ENCODE assay signal across 12 cellular contexts in genomic region chr14:52220924-52221802, GRCh38. TPM values are rescaled to one million over a fixed set of nuclear protein-coding genes. Genes with fewer than 3 reads are reported as not detected.
DNase-seq lines count a peak whose midpoint lies in the region; ATAC-seq and TF ChIP-seq lines count a peak whose summit lies in the region.
"Had no signal": no experiment of that assay in that cellular context is flagged by ENCODE, and none has a peak within 500 bp of the region (broad histone marks: within the 10 kb centered on the region; RNA-seq: fewer than 3 reads in every experiment).

No MANE protein-coding gene starts in this region.

- no peak for TF ChIP-seq EP300 in esophagus muscularis mucosa (IDR thresholded peaks at IDR 0.05)

- WGBS in esophagus muscularis mucosa, result 44% methylated on average over 7 of the region's 7 CpGs
- WGBS in spleen, 5 donors, result 30 to 45% (median 35%) methylated on average over 7 of the region's 7 CpGs
- 60 to 76% methylated on average over 7 of the region's 7 CpGs for WGBS in body of pancreas, 2 donors

- no peaks in the 10 kb centered on the region for H3K9me3 Mint-ChIP-seq in activated CD4-positive, alpha-beta T cell treated with anti-CD3 and anti-CD28 coated beads, Interleukin-2, amount 10 ng/mL, durations not matched to agents 7 days and 5 days

- no peak for ATAC-seq in body of pancreas

- TF ChIP-seq POLR2A in Peyer's patch (IDR thresholded peaks at IDR 0.05) (no peak), esophagus muscularis mucosa (IDR thresholded peaks at IDR 0.05; ENCODE audit: low read depth) (no peak), spleen (IDR thresholded peaks at IDR 0.05) (no peak), body of pancreas (IDR thresholded peaks at IDR 0.05) (no peak)

- H3K27ac Mint-ChIP-seq in activated CD4-positive, alpha-beta T cell treated with anti-CD3 and anti-CD28 coated beads, Interleukin-2, amount 10 ng/mL, durations not matched to agents 7 days and 5 days, result peak overlapping the region; percentile 94

- no peak overlapping the region for H3K27ac ChIP-seq in Peyer's patch
- H3K27ac ChIP-seq in esophagus muscularis mucosa (replicated peaks in 1 of 4), result no peak overlapping the region
- peak overlapping the region in 5 of 8 donors; percentile 44 to 62 (median 53) for H3K27ac ChIP-seq in spleen
- H3K27ac ChIP-seq in body of pancreas, result no peak overlapping the region
- H3K27ac ChIP-seq: adrenal gland had no signal

- H3K9me3 ChIP-seq in Peyer's patch (no peaks in the 10 kb centered on the region), esophagus muscularis mucosa (no peaks in the 10 kb centered on the region), spleen (no peaks in the 10 kb centered on the region), body of pancreas (no peaks in the 10 kb centered on the region)
- H3K9me3 ChIP-seq: adrenal gland had no signal

- TF ChIP-seq CTCF in Peyer's patch (IDR thresholded peaks at IDR 0.05) (no peak), esophagus muscularis mucosa (IDR thresholded peaks at IDR 0.05) (no peak), spleen (IDR thresholded peaks at IDR 0.05 in 8 of 11, conservative IDR thresholded peaks at IDR 0.05 in 3 of 11) (no peak), body of pancreas (IDR thresholded peaks at IDR 0.05) (no peak)

- H3K27me3 ChIP-seq in Peyer's patch (no peaks in the 10 kb centered on the region), esophagus muscularis mucosa (no peaks in the 10 kb centered on the region), spleen (replicated peaks in 1 of 7) (no peaks in the 10 kb centered on the region), body of pancreas (no peaks in the 10 kb centered on the region)
- H3K27me3 ChIP-seq: adrenal gland had no signal

- no peaks in the 10 kb centered on the region for H3K36me3 Mint-ChIP-seq in activated CD4-positive, alpha-beta T cell treated with anti-CD3 and anti-CD28 coated beads, Interleukin-2, amount 10 ng/mL, durations not matched to agents 7 days and 5 days (ENCODE audit: low read depth)

- CTCF ChIA-PET in activated CD4-positive, alpha-beta T cell treated with anti-CD3 and anti-CD28 coated beads, Interleukin-2, amount 10 ng/mL, durations not matched to agents 7 days and 5 days (lab: Charles Lee), result no interaction called here

- DNase-seq in activated CD4-positive, alpha-beta T cell treated with anti-CD3 and anti-CD28 coated beads, Interleukin-2, amount 10 ng/mL, durations not matched to agents 7 days and 5 days, result no peak
- no peak for DNase-seq in activated CD4-positive, alpha-beta T cell treated with anti-CD3 and anti-CD28 coated beads for 1 hour
- DNase-seq in Peyer's patch (no peak), esophagus muscularis mucosa (ENCODE audit: extremely low spot score) (no peak), spleen (no peak), NCI-H2107 (lab: John Stamatoyannopoulos, UW) (no peak), body of pancreas (no peak)
- no peak for DNase-seq in stimulated activated CD4-positive, alpha-beta T cell treated with anti-CD3 and anti-CD28 coated beads, Interleukin-15, amount 100 ng/mL, for 24 hours
- DNase-seq: adrenal gland; NCI-H2081; stimulated activated CD4-positive, alpha-beta T cell treated with anti-CD3 and anti-CD28 coated beads, Interleukin-2, amount 100 ng/mL, for 48 hours had no signal

- H3K4me1 ChIP-seq in Peyer's patch (no peaks in the 10 kb centered on the region), esophagus muscularis mucosa (no peaks in the 10 kb centered on the region), spleen (peaks cover 0 to 18% (median 10%) of the 10 kb centered on the region in 6 donors), body of pancreas (no peaks in the 10 kb centered on the region)

- H3K4me3 ChIP-seq in Peyer's patch (peak overlapping the region; percentile 4 to 41 (median 24)), esophagus muscularis mucosa (peak overlapping the region in 3 of 4 donors; percentile 21 to 39 (median 37)), spleen (peak overlapping the region in 7 of 8 donors; percentile 15 to 63 (median 21)), body of pancreas (no peak overlapping the region)
- H3K4me3 ChIP-seq: adrenal gland had no signal

- POLR2A ChIA-PET in activated CD4-positive, alpha-beta T cell treated with anti-CD3 and anti-CD28 coated beads, Interleukin-2, amount 10 ng/mL, durations not matched to agents 7 days and 5 days (lab: Charles Lee), result no interaction called here

- peaks cover 1% of the 10 kb centered on the region for H3K27me3 Mint-ChIP-seq in activated CD4-positive, alpha-beta T cell treated with anti-CD3 and anti-CD28 coated beads, Interleukin-2, amount 10 ng/mL, durations not matched to agents 7 days and 5 days

- H3K4me3 Mint-ChIP-seq in activated CD4-positive, alpha-beta T cell treated with anti-CD3 and anti-CD28 coated beads, Interleukin-2, amount 10 ng/mL, durations not matched to agents 7 days and 5 days, result peak overlapping the region; percentile 78

- peaks cover 16% of the 10 kb centered on the region for H3K4me1 Mint-ChIP-seq in activated CD4-positive, alpha-beta T cell treated with anti-CD3 and anti-CD28 coated beads, Interleukin-2, amount 10 ng/mL, durations not matched to agents 7 days and 5 days

- intact Hi-C loops in esophagus muscularis mucosa (cut with DNase I), result no loop called here
- intact Hi-C loops in spleen (cut with DNase I; ENCODE audit: low total_unique reads), result no loop called here
- intact Hi-C loops in body of pancreas (cut with DNase I), result no loop called here

- no peaks in the 10 kb centered on the region for H3K36me3 ChIP-seq in Peyer's patch
- H3K36me3 ChIP-seq in esophagus muscularis mucosa, result no peaks in the 10 kb centered on the region
- H3K36me3 ChIP-seq in spleen, result no peaks in the 10 kb centered on the region
- H3K36me3 ChIP-seq in body of pancreas (replicated peaks in 1 of 2; ENCODE audit: insufficient read depth in 1 of 2, low read depth in 2 of 2), result no peaks in the 10 kb centered on the region
- H3K36me3 ChIP-seq: adrenal gland had no signal

RNA-seq across cellular contexts. Expression of gene PTGDR, which starts 46.3 kb away (rescaled TPM):
- under 1 TPM in 1 of 2 experiments, not detected in 1; 0.07 TPM for total RNA-seq in activated CD4-positive, alpha-beta T cell treated with anti-CD3 and anti-CD28 coated beads, Interleukin-2, amount 10 ng/mL, durations not matched to agents 7 days and 5 days
- total RNA-seq in Peyer's patch, result 1 to 10 TPM in 3 of 4 donors, not detected in 1; 1.4 to 3.8 (median 1.4) TPM
- total RNA-seq in esophagus muscularis mucosa, result under 1 TPM; 0.17 to 0.66 (median 0.37) TPM
- 10 to 100 TPM in 6 of 7 donors, 1 to 10 TPM in 1; 7.5 to 20.5 (median 10.9) TPM for total RNA-seq in spleen
- polyA plus RNA-seq in spleen, result 1 to 10 TPM in 1 of 3 donors, under 1 TPM in 2; 0.67 to 1.4 (median 0.88) TPM
- total RNA-seq in body of pancreas, result under 1 TPM in 1 of 2 donors, not detected in 1; 0.26 TPM
- polyA plus RNA-seq: AG04450 had no signal

Comparison
In these comparisons a context has a peak if more than half of its experiments do, and no peak if none do; other contexts are left out.
1. H3K27ac ChIP-seq: peak in spleen (5 of 8); none in Peyer's patch (0 of 4), esophagus muscularis mucosa (0 of 4) and body of pancreas (0 of 4).
2. H3K4me3 ChIP-seq: peak in Peyer's patch (4 of 4), esophagus muscularis mucosa (3 of 4) and spleen (7 of 8); none in body of pancreas (0 of 2).